Comparison of ENCODE assay signal across 35 cellular contexts in genomic region chr9:99903393-99903792, GRCh38. TPM values are rescaled to one million over a fixed set of nuclear protein-coding genes. Genes with fewer than 3 reads are reported as not detected.
DNase-seq lines count a peak whose midpoint lies in the region; ATAC-seq, FAIRE-seq and TF ChIP-seq lines count a peak whose summit lies in the region.
"Had no signal": no experiment of that assay in that cellular context is flagged by ENCODE, and none has a peak within 500 bp of the region (broad histone marks: within the 10 kb centered on the region; RNA-seq: fewer than 3 reads in every experiment).

No MANE protein-coding gene starts in this region.

- peaks cover 20% of the 10 kb centered on the region for H3K4me1 Mint-ChIP-seq in T-helper 17 cell

- WGBS in K562 (ENCODE audit: insufficient coverage, low coverage, missing lambda C conversion rate): 0% methylated on average over 1 of the region's 1 CpG

- peaks cover 18% of the 10 kb centered on the region; the same call in 2 of the 3 replicates for H3K79me2 ChIP-seq in K562 (ENCODE audit: control insufficient read depth, insufficient read depth, low read length)

- no TSS peak for BruUV-seq in K562 (replicated peaks; lab: Mats Ljungman, UMichigan)

- POLR2A ChIA-PET in HEK293 (lab: Yijun Ruan, JAX): no interaction called here
- POLR2A ChIA-PET in K562 (lab: Yijun Ruan, JAX): interaction anchor here (0.6 kb wide), 1 partner anchor 11 kb away, joined by 4 read pairs; no protein-coding TSS in a partner anchor

- H3K27ac Mint-ChIP-seq in T-helper 17 cell: peak overlapping the region; percentile 77
- H3K27ac Mint-ChIP-seq: B cell; CD14-positive monocyte; CD4-positive, CD25-positive, alpha-beta regulatory T cell; CD8-positive, alpha-beta T cell had no signal

- H3K9me3 ChIP-seq in HEK293 (ENCODE audit: control insufficient read depth, insufficient read depth, low read depth, low read length) (no peaks in the 10 kb centered on the region), T-helper 17 cell (ENCODE audit: control insufficient read depth, low read length, poor library complexity, severe bottlenecking) (no peaks in the 10 kb centered on the region), K562 (replicated peaks; ENCODE audit: control insufficient read depth, insufficient read depth, low read depth, low read length) (no peaks in the 10 kb centered on the region)
- H3K9me3 ChIP-seq: A549; BE2C; BLaER1; BLaER1 treated with 17β-estradiol and CSF1 and Interleukin-3, amounts not matched to agents 10 nM and 100 nM; Caco-2 had no signal

- H3K4me2 ChIP-seq in K562 (ENCODE audit: insufficient read depth, low read length): no peak overlapping the region
- H3K4me2 ChIP-seq: A549; BLaER1; BLaER1 treated with 17β-estradiol and CSF1 and Interleukin-3, amounts not matched to agents 10 nM and 100 nM had no signal

- H2AFZ ChIP-seq in K562 (ENCODE audit: low read depth, low read length): no peak overlapping the region

- H3K4me3 ChIP-seq in HEK293 (ENCODE audit: low read depth, low read length): no peak overlapping the region
- no peak overlapping the region for H3K4me3 ChIP-seq in K562
- H3K4me3 ChIP-seq: A549; BLaER1; BLaER1 treated with 17β-estradiol and CSF1 and Interleukin-3, amounts not matched to agents 10 nM and 100 nM had no signal

- peaks cover 5% of the 10 kb centered on the region for H3K27me3 Mint-ChIP-seq in T-helper 17 cell

- TF ChIP-seq EP300 in K562 (IDR thresholded peaks at IDR 0.05; ENCODE audit: low read length): no peak

- CTCF ChIA-PET in HEK293 (lab: Yijun Ruan, JAX) (no interaction called here), K562 (lab: Yijun Ruan, JAX; ENCODE audit: low intra/inter-chr PET ratio) (no interaction called here)

- no peak for TF ChIP-seq CTCF in HEK293 (tag by site-specific recombination; IDR thresholded peaks at IDR 0.05)
- TF ChIP-seq CTCF in K562 (IDR thresholded peaks at IDR 0.05 in 2 of 3, conservative IDR thresholded peaks at IDR 0.05 in 1 of 3; ENCODE audit: insufficient read depth in 2 of 3, low read depth in 1 of 3, low read length in 3 of 3): no peak

- no peak for FAIRE-seq in K562 (lab: Jason Lieb, UNC)
- FAIRE-seq: A204.1, A549, D721Med had no signal

- H3K27ac ChIP-seq in HEK293 (ENCODE audit: extremely low read depth, low read depth, low read length) (no peak overlapping the region), K562 (ENCODE audit: extremely low read depth, low read depth, low read length) (no peak overlapping the region)
- H3K27ac ChIP-seq: 22Rv1; A549; BLaER1; BLaER1 treated with 17β-estradiol and CSF1 and Interleukin-3, amounts not matched to agents 10 nM and 100 nM; C4-2B had no signal

- ATAC-seq in T-helper 17 cell: no peak
- ATAC-seq in K562: no peak
- no peak for ATAC-seq in GM21723 (IDR thresholded peaks at IDR 0.05; ENCODE audit: unreplicated experiment)
- ATAC-seq: A549; CD8-positive, alpha-beta T cell had no signal

- H3K9ac ChIP-seq in K562 (ENCODE audit: insufficient read depth in 1 of 2, low read depth in 2 of 2, low read length in 2 of 2): no peak overlapping the region
- H3K9ac ChIP-seq: BLaER1; BLaER1 treated with 17β-estradiol and CSF1 and Interleukin-3, amounts not matched to agents 10 nM and 100 nM had no signal

- intact Hi-C loops in K562 (cut with micrococcal nuclease): no loop called here

- H3K36me3 ChIP-seq in HEK293 (ENCODE audit: control insufficient read depth in 2 of 2, insufficient read depth in 1 of 2, low read length in 2 of 2) (no peaks in the 10 kb centered on the region), K562 (ENCODE audit: control insufficient read depth, insufficient read depth, low read length) (no peaks in the 10 kb centered on the region)
- H3K36me3 ChIP-seq: BE2C; BLaER1; BLaER1 treated with 17β-estradiol and CSF1 and Interleukin-3, amounts not matched to agents 10 nM and 100 nM had no signal

- no peaks in the 10 kb centered on the region for H3K9me1 ChIP-seq in K562 (ENCODE audit: control insufficient read depth, insufficient read depth, low read length)

- H3K4me1 ChIP-seq in HEK293 (ENCODE audit: control insufficient read depth, insufficient read depth, low read length) (peaks cover 3% of the 10 kb centered on the region; the same call in 1 of the 2 replicates), K562 (replicated peaks in 1 of 2; ENCODE audit: control insufficient read depth in 2 of 2, insufficient read depth in 2 of 2, low read length in 2 of 2) (peaks cover 0 to 6% of the 10 kb centered on the region in 2 experiments; a peak in 2 of 5 replicates)
- H3K4me1 ChIP-seq: BE2C had no signal

- H3K4me3 Mint-ChIP-seq in T-helper 17 cell: no peak overlapping the region
- H3K4me3 Mint-ChIP-seq: B cell; CD8-positive, alpha-beta T cell had no signal

- TF ChIP-seq RAD21 in K562 (CRISPR knock-in tag; conservative IDR thresholded peaks at IDR 0.05 in 1 of 2, IDR thresholded peaks at IDR 0.05 in 1 of 2): no peak

- in situ Hi-C loops in K562 (cut with MboI): no loop called here

- DNase-seq in T-helper 17 cell (no peak), K562 (ENCODE audit: extremely low read depth in 1 of 4, low spot score in 3 of 4) (no peak), hepatic stellate cell (ENCODE audit: low spot score) (no peak), activated gamma-delta T cell (lab: John Stamatoyannopoulos, UW) (no peak)
- DNase-seq: 8988T; ACHN; AML-193; BE2C; C1 segment of cervical spinal cord; Caco-2; Calu3; CD4-positive, alpha-beta memory T cell; CD4-positive, alpha-beta T cell; CD4-positive, CD25-positive, alpha-beta regulatory T cell; CD8-positive, alpha-beta memory T cell; CD8-positive, alpha-beta T cell; COR-L47; DMS 273 treated with DMSO at 0.1 percent for 48 hours; DMS153; DMS53; DMS79; DMS79 treated with DMSO at 0.1 percent for 48 hours; DND-41; EL had no signal

- H3K27me3 ChIP-seq in K562 (ENCODE audit: control insufficient read depth in 2 of 2, insufficient read depth in 2 of 2, low read length in 2 of 2): no peaks in the 10 kb centered on the region
- H3K27me3 ChIP-seq: BLaER1; BLaER1 treated with 17β-estradiol and CSF1 and Interleukin-3, amounts not matched to agents 10 nM and 100 nM had no signal

- peaks cover 2% of the 10 kb centered on the region for H3K36me3 Mint-ChIP-seq in T-helper 17 cell (ENCODE audit: low read depth)
- H3K36me3 Mint-ChIP-seq: CD14-positive monocyte; CD4-positive, CD25-positive, alpha-beta regulatory T cell had no signal

- no peaks in the 10 kb centered on the region for H4K20me1 ChIP-seq in K562 (replicated peaks; ENCODE audit: control insufficient read depth, insufficient read depth, low read length)

- no peak for TF ChIP-seq POLR2A in K562 (conservative IDR thresholded peaks at IDR 0.05)

TF ChIP-seq in HEK293, 187 proteins besides CTCF, POLR2A, EP300 and RAD21:
- TF ChIP-seq ZNF366 (tag by site-specific recombination; conservative IDR thresholded peaks at IDR 0.05) (peak; percentile 88), ZBTB26 (tag by site-specific recombination; optimal IDR thresholded peaks at IDR 0.05) (no peak), PRDM1 (tag by site-specific recombination; IDR thresholded peaks at IDR 0.05) (peak; percentile 75)

TF ChIP-seq in K562, 482 proteins besides CTCF, POLR2A, EP300 and RAD21 (continues in another document):
- TF ChIP-seq HLTF (IDR thresholded peaks at IDR 0.05) (peak; percentile 70; the same call in 1 of the 2 replicates), GTF2A2 (tag; IDR thresholded peaks at IDR 0.05) (no peak), GTF2F1 (IDR thresholded peaks at IDR 0.05; ENCODE audit: low read depth, low read length) (no peak), LARP7 (IDR thresholded peaks at IDR 0.05) (0 out of 2 replicates have a peak, but pooled peaks have one; percentile 20), PHTF2 (CRISPR knock-in tag; IDR thresholded peaks at IDR 0.05) (no peak), TCF7L2 (IDR thresholded peaks at IDR 0.05; ENCODE audit: low read depth, low read length) (no peak)
- TF ChIP-seq, protein P1, sequence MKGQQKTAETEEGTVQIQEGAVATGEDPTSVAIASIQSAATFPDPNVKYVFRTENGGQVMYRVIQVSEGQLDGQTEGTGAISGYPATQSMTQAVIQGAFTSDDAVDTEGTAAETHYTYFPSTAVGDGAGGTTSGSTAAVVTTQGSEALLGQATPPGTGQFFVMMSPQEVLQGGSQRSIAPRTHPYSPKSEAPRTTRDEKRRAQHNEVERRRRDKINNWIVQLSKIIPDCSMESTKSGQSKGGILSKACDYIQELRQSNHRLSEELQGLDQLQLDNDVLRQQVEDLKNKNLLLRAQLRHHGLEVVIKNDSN (CRISPR knock-in tag; IDR thresholded peaks at IDR 0.05): no peak
- TF ChIP-seq, protein P2, sequence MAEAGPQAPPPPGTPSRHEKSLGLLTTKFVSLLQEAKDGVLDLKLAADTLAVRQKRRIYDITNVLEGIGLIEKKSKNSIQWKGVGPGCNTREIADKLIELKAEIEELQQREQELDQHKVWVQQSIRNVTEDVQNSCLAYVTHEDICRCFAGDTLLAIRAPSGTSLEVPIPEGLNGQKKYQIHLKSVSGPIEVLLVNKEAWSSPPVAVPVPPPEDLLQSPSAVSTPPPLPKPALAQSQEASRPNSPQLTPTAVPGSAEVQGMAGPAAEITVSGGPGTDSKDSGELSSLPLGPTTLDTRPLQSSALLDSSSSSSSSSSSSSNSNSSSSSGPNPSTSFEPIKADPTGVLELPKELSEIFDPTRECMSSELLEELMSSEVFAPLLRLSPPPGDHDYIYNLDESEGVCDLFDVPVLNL (CRISPR knock-in tag; IDR thresholded peaks at IDR 0.05; ENCODE audit: low read depth): no peak

RNA-seq across cellular contexts. Expression of gene STX17, which starts 3.1 kb away (rescaled TPM):
- total RNA-seq in T-helper 17 cell (10 to 100 TPM; 27.1 to 33.2 TPM), K562 (2014; rRNA removed) (14.7 and 16.9 TPM in 2 replicates), K562 (2014; rRNA removed; fragmentation: Illumina TruSeq; extraction: Trizol) (25.1 and 29.3 TPM in 2 replicates), K562 (2015; rRNA removed; fragmentation: Illumina TruSeq; extraction: Trizol) (20.1 and 21.7 TPM in 2 replicates), K562 (2021) (21.8 and 23.7 TPM in 2 replicates)
- total RNA-seq in K562 (2011; cell fraction: chromatin; rRNA removed; ENCODE audit: low replicate concordance): 17.6 and 36.6 TPM in 2 replicates
- 6.5 and 9.5 TPM in 2 replicates for total RNA-seq in K562 (2011; cell fraction: nucleolus; rRNA removed)
- 21.1 and 37.1 TPM in 2 replicates for total RNA-seq in K562 (2011; cell fraction: nucleoplasm; rRNA removed)
- polyA plus RNA-seq in K562 (2011; rRNA removed) (14.3 and 19.0 TPM in 2 replicates), K562 (2014; fragmentation: Illumina TruSeq; extraction: Trizol) (17.7 and 21.0 TPM in 2 replicates), K562 (2014; fragmentation: Nextera tagmentation; extraction: Ambion mirVana) (10 to 100 TPM; 14.9 to 17.1 TPM), K562 (2014; rRNA removed) (14.4 and 14.7 TPM in 2 replicates)
- polyA plus RNA-seq in K562 (2011; cell fraction: cytosol; rRNA removed): 5.3 and 10.3 TPM in 2 replicates
- 13.9 and 16.4 TPM in 2 replicates for polyA plus RNA-seq in K562 (2011; cell fraction: nucleus; rRNA removed)
- 13.6 and 15.0 TPM in 2 replicates for polyA plus RNA-seq in K562 (2012)
- 28.1 and 32.4 TPM in 2 replicates for polyA minus RNA-seq in K562 (2011; rRNA and poly(A)+ RNA removed)
- 13.3 and 16.6 TPM in 2 replicates for polyA minus RNA-seq in K562 (2011; cell fraction: cytosol; rRNA and poly(A)+ RNA removed)
- polyA minus RNA-seq in K562 (2011; cell fraction: nucleus; rRNA and poly(A)+ RNA removed): 16.2 and 28.8 TPM in 2 replicates
